ENCODE assay signal across 32 cellular contexts in the genomic region with DNA sequence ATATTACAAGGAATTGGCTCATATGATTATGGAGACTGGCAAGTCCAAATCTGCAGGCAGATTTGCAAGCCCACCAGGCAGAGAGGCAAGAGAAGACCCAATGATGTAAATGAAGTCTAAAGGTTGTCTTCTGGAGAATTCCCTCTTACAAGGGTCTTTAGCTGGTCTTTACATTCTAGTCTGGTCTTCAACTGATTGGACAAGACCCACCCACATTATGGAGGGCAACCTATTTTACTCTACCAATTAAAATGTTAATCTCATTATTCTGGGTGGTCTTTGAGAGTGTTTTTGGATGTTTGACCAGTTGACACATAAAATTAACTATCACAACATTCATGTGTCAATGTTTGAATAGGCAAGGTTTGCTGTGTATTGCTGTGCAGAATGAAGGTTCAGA.
"Had no signal": no experiment of that assay in that cellular context is flagged by ENCODE, and none has a peak within 500 bp of the region (broad histone marks: within the 10 kb centered on the region; RNA-seq: fewer than 3 reads in every experiment).

No MANE protein-coding gene starts in this region.

- ATAC-seq: activated naive CD4-positive, alpha-beta T cell treated with anti-CD3 and anti-CD28 coated beads, Interleukin-2, amount 50 U/mL, for 72 hours; activated naive CD8-positive, alpha-beta T cell treated with anti-CD3 and anti-CD28 coated beads, Interleukin-2, amount 50 U/mL, for 24 hours; activated T-cell treated with anti-CD3 and anti-CD28 coated beads, Interleukin-2, amount 50 U/mL, for 4 hours; activated T-cell treated with anti-CD3 and anti-CD28 coated beads, Interleukin-2, amount 50 U/mL, for 72 hours; activated T-helper 17 cell treated with anti-CD3 and anti-CD28 coated beads, Interleukin-2, amount 50 U/mL, for 72 hours; body of pancreas had no signal

- DNase-seq: activated effector memory CD4-positive, alpha-beta T cell treated with anti-CD3 and anti-CD28 coated beads, Interleukin-2, amount 50 U/mL, for 16 hours; activated effector memory CD4-positive, alpha-beta T cell treated with Interleukin-2 at 50 U/mL for 16 hours; activated gamma-delta T cell; activated gamma-delta T cell treated with Interleukin-2 at 50 U/mL for 16 hours; activated naive CD4-positive, alpha-beta T cell; activated naive CD4-positive, alpha-beta T cell treated with anti-CD3 and anti-CD28 coated beads for 36 hours; activated naive CD4-positive, alpha-beta T cell treated with anti-CD3 and anti-CD28 coated beads, Interleukin-2, amount 10 ng/mL, durations not matched to agents 7 days and 5 days; activated naive CD4-positive, alpha-beta T cell treated with anti-CD3 and anti-CD28 coated beads, Interleukin-2, amount 50 U/mL, for 16 hours; activated naive CD4-positive, alpha-beta T cell treated with Interleukin-2 at 50 U/mL for 16 hours; activated naive CD8-positive, alpha-beta T cell treated with anti-CD3 and anti-CD28 coated beads for 36 hours; activated naive CD8-positive, alpha-beta T cell treated with anti-CD3 and anti-CD28 coated beads, Interleukin-2, amount 10 ng/mL, durations not matched to agents 7 days and 5 days; activated naive CD8-positive, alpha-beta T cell treated with anti-CD3 and anti-CD28 coated beads, Interleukin-2, amount 50 U/mL, for 24 hours; activated T-cell treated with anti-CD3 and anti-CD28 coated beads, Interleukin-2, amount 50 U/mL, for 4 hours; activated T-cell treated with anti-CD3 and anti-CD28 coated beads, Interleukin-2, amount 50 U/mL, for 48 hours; activated T-cell treated with anti-CD3 and anti-CD28 coated beads, Interleukin-2, amount 50 U/mL, for 72 hours; adrenal gland; amniotic stem cell; amygdala; anterior cingulate cortex; aorta; body of pancreas; brain microvascular endothelial cell; caudate nucleus; central memory CD4-positive, alpha-beta T cell; cerebellar nuclear complex had no signal

- H3K27me3 ChIP-seq: adrenal gland, ascending aorta, body of pancreas, brain microvascular endothelial cell, breast epithelium, cardiac muscle cell had no signal

- H3K36me3 ChIP-seq: adrenal gland, ascending aorta, brain microvascular endothelial cell, breast epithelium, cardiac muscle cell had no signal

- FAIRE-seq: astrocyte, bronchial epithelial cell had no signal

- H3K4me1 ChIP-seq: adrenal gland, ascending aorta, breast epithelium had no signal

- H3K9me3 ChIP-seq: adrenal gland, ascending aorta, body of pancreas, breast epithelium had no signal

- H3K27ac ChIP-seq: adrenal gland, ascending aorta, body of pancreas, brain microvascular endothelial cell, breast epithelium, cardiac muscle cell had no signal

- H3K4me3 ChIP-seq: adrenal gland, ascending aorta, body of pancreas, breast epithelium, cardiac muscle cell had no signal
